ENCODE assay signal across 10 cellular contexts in the genomic region with DNA sequence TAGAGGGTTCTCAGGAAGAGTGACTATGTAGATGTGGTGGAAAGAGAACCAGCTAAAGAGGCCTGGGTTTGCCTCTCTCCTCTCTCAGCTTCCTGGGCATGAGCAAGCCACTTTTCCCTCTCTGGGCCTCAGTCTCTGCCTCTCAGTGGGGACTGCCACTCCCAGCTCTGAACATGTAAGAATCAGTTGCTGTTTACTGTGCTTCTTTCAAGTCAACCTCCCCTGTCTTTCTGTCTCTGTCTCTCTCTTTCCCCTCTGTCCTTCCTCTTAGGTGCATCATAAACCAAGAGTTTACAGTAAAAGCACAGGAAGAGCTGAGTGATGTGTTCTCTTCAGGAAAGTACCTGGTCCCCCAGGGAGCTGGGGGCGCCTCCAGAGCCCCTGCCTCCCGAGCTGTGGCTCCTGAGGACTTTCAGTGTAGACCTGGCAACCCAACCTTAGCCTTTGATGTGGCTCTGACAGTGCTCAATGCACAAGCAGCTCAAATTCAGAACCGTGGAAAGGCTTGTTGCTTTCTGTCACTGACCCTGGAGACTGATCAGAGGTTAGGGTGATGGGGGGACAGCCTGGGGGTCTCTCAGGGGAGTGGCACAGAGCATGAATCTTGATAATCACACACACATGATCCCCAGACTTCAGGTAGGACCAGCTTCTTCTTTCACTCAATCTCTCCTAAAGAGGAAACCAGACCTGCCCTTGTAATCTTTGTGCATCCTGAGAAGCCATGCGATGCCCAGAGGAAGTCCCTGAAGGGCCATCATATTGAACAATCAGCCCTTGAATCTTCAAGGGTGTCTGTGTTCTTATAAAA.
DNase-seq lines count a peak whose midpoint lies in the region; ATAC-seq and TF ChIP-seq lines count a peak whose summit lies in the region.
"Had no signal": no experiment of that assay in that cellular context is flagged by ENCODE, and none has a peak within 500 bp of the region (broad histone marks: within the 10 kb centered on the region; RNA-seq: fewer than 3 reads in every experiment).

No MANE protein-coding gene starts in this region.

- ATAC-seq in GM19395 (IDR thresholded peaks at IDR 0.05; ENCODE audit: unreplicated experiment) (peak; percentile 60), HG03342 (IDR thresholded peaks at IDR 0.05; ENCODE audit: unreplicated experiment) (peak; percentile 43), GM19455 (IDR thresholded peaks at IDR 0.05; ENCODE audit: unreplicated experiment) (no peak), GM18519 (IDR thresholded peaks at IDR 0.05; ENCODE audit: low FRiP score, unreplicated experiment) (no peak)

- H3K9me3 Mint-ChIP-seq in activated T-cell treated with anti-CD3 and anti-CD28 coated beads, Interleukin-2, amount 50 U/mL, for 24 hours = no peaks in the 10 kb centered on the region

- H3K27me3 Mint-ChIP-seq in activated T-cell treated with anti-CD3 and anti-CD28 coated beads, Interleukin-2, amount 50 U/mL, for 24 hours = no peaks in the 10 kb centered on the region

- no peaks in the 10 kb centered on the region for H3K36me3 Mint-ChIP-seq in activated T-cell treated with anti-CD3 and anti-CD28 coated beads, Interleukin-2, amount 50 U/mL, for 24 hours (ENCODE audit: low read depth)

- peaks cover 82% of the 10 kb centered on the region for H3K4me1 Mint-ChIP-seq in activated T-cell treated with anti-CD3 and anti-CD28 coated beads, Interleukin-2, amount 50 U/mL, for 24 hours (ENCODE audit: low read depth)

- peak overlapping the region; percentile 95 for H3K27ac Mint-ChIP-seq in activated T-cell treated with anti-CD3 and anti-CD28 coated beads, Interleukin-2, amount 50 U/mL, for 24 hours

- DNase-seq in activated T-cell treated with anti-CD3 and anti-CD28 coated beads, Interleukin-2, amount 50 U/mL, for 24 hours = peak; percentile 75
- DNase-seq in stimulated activated CD4-positive, alpha-beta T cell treated with anti-CD3 and anti-CD28 coated beads, TNF-alpha, amount 100 ng/mL, for 24 hours (ENCODE audit: low read depth in 3 of 3) = peak; percentile 39 to 72 (median 41)
- DNase-seq in HEK293T (ENCODE audit: extremely low spot score) (no peak), anterior cingulate cortex (lab: John Stamatoyannopoulos, UW) (no peak)
- DNase-seq: dorsolateral prefrontal cortex, NCI-H526 treated with DMSO at 0.1 percent for 48 hours had no signal

- POLR2A ChIA-PET in HEK293T (lab: Yijun Ruan, JAX) = no interaction called here

- peak overlapping the region; percentile 35 for H3K4me3 Mint-ChIP-seq in activated T-cell treated with anti-CD3 and anti-CD28 coated beads, Interleukin-2, amount 50 U/mL, for 24 hours

- CTCF ChIA-PET in HEK293T (lab: Yijun Ruan, JAX) = no interaction called here

TF ChIP-seq in HEK293T, 16 proteins besides CTCF, POLR2A, EP300 and RAD21:
- TF ChIP-seq L3MBTL2 (conservative IDR thresholded peaks at IDR 0.05) = no peak

Comparison
In these comparisons a context has a peak if more than half of its experiments do, and no peak if none do; other contexts are left out.
1. ATAC-seq: peak in GM19395 (single experiment) and HG03342 (single experiment); none in GM19455 (single experiment) and GM18519 (single experiment).
2. DNase-seq: peak in activated T-cell treated with anti-CD3 and anti-CD28 coated beads, Interleukin-2, amount 50 U/mL, for 24 hours (single experiment) and stimulated activated CD4-positive, alpha-beta T cell treated with anti-CD3 and anti-CD28 coated beads, TNF-alpha, amount 100 ng/mL, for 24 hours (3 of 3); none in HEK293T (single experiment) and anterior cingulate cortex (0 of 58).